ENCODE assay signal across 36 cellular contexts in genomic region chr22:22078329-22078728, GRCh38.
"Had no signal": no experiment of that assay in that cellular context is flagged by ENCODE, and none has a peak within 500 bp of the region (broad histone marks: within the 10 kb centered on the region; RNA-seq: fewer than 3 reads in every experiment).

No MANE protein-coding gene starts in this region.

- H3K27ac Mint-ChIP-seq: activated B cell treated with CpG ODN at 0.5 μM for 24 hours; activated CD4-positive, alpha-beta memory T cell treated with anti-CD3 and anti-CD28 coated beads for 36 hours; activated CD4-positive, alpha-beta T cell treated with anti-CD3 and anti-CD28 coated beads, Interleukin-2, amount 10 ng/mL, durations not matched to agents 24 days and 14 days; activated CD8-positive, alpha-beta T cell treated with anti-CD3 and anti-CD28 coated beads for 36 hours; activated naive CD4-positive, alpha-beta T cell treated with anti-CD3 and anti-CD28 coated beads for 36 hours; activated naive CD4-positive, alpha-beta T cell treated with anti-CD3 and anti-CD28 coated beads, Interleukin-2, amount 50 U/mL, for 72 hours; activated naive CD8-positive, alpha-beta T cell treated with anti-CD3 and anti-CD28 coated beads for 36 hours; activated T-cell treated with anti-CD3 and anti-CD28 coated beads, Interleukin-2, amount 50 U/mL, for 72 hours; activated T-helper 1 cell treated with anti-CD3 and anti-CD28 coated beads, Interleukin-12 subunit alpha, Interleukin-12 subunit beta, Interleukin-2, Interleukin-4 antibody, amounts not matched to agents 30 ng/mL and 10 ng/mL and 1 ng/mL, durations not matched to agents 14 hours and 24 hours and 36 hours; activated T-helper 17 cell treated with anti-CD3 and anti-CD28 coated beads, Interleukin-2, amount 50 U/mL, for 72 hours; T-helper 2 cell treated with Interferon-gamma antibody and Interleukin-4, amounts not matched to agents 5 μg/mL and 100 μg/mL, for 36 hours had no signal

- DNase-seq: activated B cell treated with CpG ODN at 0.5 μM for 24 hours; activated CD4-positive, alpha-beta memory T cell treated with anti-CD3 and anti-CD28 coated beads for 36 hours; activated CD4-positive, alpha-beta T cell treated with anti-CD3 and anti-CD28 coated beads for 4 hours; activated CD4-positive, alpha-beta T cell treated with anti-CD3 and anti-CD28 coated beads, Interleukin-2, amount 10 ng/mL, durations not matched to agents 24 days and 14 days; activated CD4-positive, alpha-beta T cell treated with anti-CD3 and anti-CD28 coated beads, Interleukin-2, amount 50 U/mL, for 1 hour; activated CD4-positive, alpha-beta T cell treated with anti-CD3 and anti-CD28 coated beads, Interleukin-2, amount 50 U/mL, for 4 hours; activated CD4-positive, CD25-positive, alpha-beta regulatory T cell treated with anti-CD3 and anti-CD28 coated beads, Interleukin-2, amount 50 U/mL, for 72 hours; activated CD8-positive, alpha-beta memory T cell treated with anti-CD3 and anti-CD28 coated beads, Interleukin-2, amount 50 U/mL, for 4 hours; activated CD8-positive, alpha-beta T cell treated with anti-CD3 and anti-CD28 coated beads for 36 hours; activated effector memory CD4-positive, alpha-beta T cell treated with anti-CD3 and anti-CD28 coated beads, Interleukin-2, amount 50 U/mL, for 16 hours; activated gamma-delta T cell treated with Interleukin-2 at 50 U/mL for 16 hours; activated naive CD4-positive, alpha-beta T cell; activated naive CD4-positive, alpha-beta T cell treated with anti-CD3 and anti-CD28 coated beads for 36 hours; activated naive CD4-positive, alpha-beta T cell treated with anti-CD3 and anti-CD28 coated beads, Interleukin-2, amount 50 U/mL, for 16 hours; activated naive CD8-positive, alpha-beta T cell treated with anti-CD3 and anti-CD28 coated beads for 36 hours; activated T-cell treated with anti-CD3 and anti-CD28 coated beads for 4 hours; activated T-cell treated with anti-CD3 and anti-CD28 coated beads, Interleukin-2, amount 50 U/mL, for 1 hour; activated T-cell treated with anti-CD3 and anti-CD28 coated beads, Interleukin-2, amount 50 U/mL, for 4 hours; activated T-cell treated with anti-CD3 and anti-CD28 coated beads, Interleukin-2, amount 50 U/mL, for 72 hours; adrenal gland; amniotic stem cell; aorta; body of pancreas; brain microvascular endothelial cell; central memory CD4-positive, alpha-beta T cell; T-helper 2 cell; T-helper 9 cell had no signal

- ATAC-seq: activated CD8-positive, alpha-beta T cell treated with anti-CD3 and anti-CD28 coated beads for 36 hours; activated naive CD4-positive, alpha-beta T cell treated with anti-CD3 and anti-CD28 coated beads, Interleukin-2, amount 50 U/mL, for 72 hours; activated T-cell treated with anti-CD3 and anti-CD28 coated beads, Interleukin-2, amount 50 U/mL, for 4 hours; activated T-cell treated with anti-CD3 and anti-CD28 coated beads, Interleukin-2, amount 50 U/mL, for 72 hours; activated T-helper 17 cell treated with anti-CD3 and anti-CD28 coated beads, Interleukin-2, amount 50 U/mL, for 72 hours; body of pancreas had no signal

- H3K36me3 Mint-ChIP-seq: activated CD4-positive, alpha-beta memory T cell treated with anti-CD3 and anti-CD28 coated beads for 36 hours; activated naive CD4-positive, alpha-beta T cell treated with anti-CD3 and anti-CD28 coated beads, Interleukin-2, amount 50 U/mL, for 72 hours; activated naive CD8-positive, alpha-beta T cell treated with anti-CD3 and anti-CD28 coated beads for 36 hours had no signal

- H3K27me3 ChIP-seq: body of pancreas had no signal

- H3K27me3 Mint-ChIP-seq: activated B cell treated with CpG ODN at 0.5 μM for 24 hours had no signal

- FAIRE-seq: astrocyte, colon, TTC549 had no signal

- H3K9me3 ChIP-seq: adrenal gland, body of pancreas, breast epithelium had no signal

- H3K36me3 ChIP-seq: adrenal gland, brain microvascular endothelial cell, breast epithelium had no signal

- H3K4me1 ChIP-seq: adrenal gland, body of pancreas, breast epithelium had no signal

- H3K4me1 Mint-ChIP-seq: activated CD4-positive, alpha-beta T cell treated with anti-CD3 and anti-CD28 coated beads, Interleukin-2, amount 10 ng/mL, durations not matched to agents 24 days and 14 days; activated naive CD8-positive, alpha-beta T cell treated with anti-CD3 and anti-CD28 coated beads for 36 hours; activated T-helper 17 cell treated with anti-CD3 and anti-CD28 coated beads, Interleukin-2, amount 50 U/mL, for 72 hours had no signal

- H3K27ac ChIP-seq: adrenal gland, body of pancreas, brain microvascular endothelial cell, breast epithelium, VCaP had no signal

- H3K4me3 ChIP-seq: adrenal gland, body of pancreas, breast epithelium had no signal

- H3K4me3 Mint-ChIP-seq: activated B cell treated with CpG ODN at 0.5 μM for 24 hours; activated CD4-positive, alpha-beta memory T cell treated with anti-CD3 and anti-CD28 coated beads for 36 hours; activated CD4-positive, alpha-beta T cell treated with anti-CD3 and anti-CD28 coated beads, Interleukin-2, amount 10 ng/mL, durations not matched to agents 24 days and 14 days; activated CD8-positive, alpha-beta T cell treated with anti-CD3 and anti-CD28 coated beads for 36 hours; activated naive CD4-positive, alpha-beta T cell treated with anti-CD3 and anti-CD28 coated beads for 36 hours; activated naive CD8-positive, alpha-beta T cell treated with anti-CD3 and anti-CD28 coated beads for 36 hours; activated T-cell treated with anti-CD3 and anti-CD28 coated beads, Interleukin-2, amount 50 U/mL, for 4 hours; activated T-cell treated with anti-CD3 and anti-CD28 coated beads, Interleukin-2, amount 50 U/mL, for 72 hours; activated T-helper 1 cell treated with anti-CD3 and anti-CD28 coated beads, Interleukin-12 subunit alpha, Interleukin-12 subunit beta, Interleukin-2, Interleukin-4 antibody, amounts not matched to agents 30 ng/mL and 10 ng/mL and 1 ng/mL, durations not matched to agents 14 hours and 24 hours and 36 hours; activated T-helper 17 cell treated with anti-CD3 and anti-CD28 coated beads, Interleukin-2, amount 50 U/mL, for 72 hours; T-helper 2 cell treated with Interferon-gamma antibody and Interleukin-4, amounts not matched to agents 5 μg/mL and 100 μg/mL, for 36 hours had no signal
